ENCODE assay signal across 11 cellular contexts in genomic region chr7:36036590-36036989, GRCh38.
DNase-seq lines count a peak whose midpoint lies in the region; ATAC-seq and TF ChIP-seq lines count a peak whose summit lies in the region.
"Had no signal": no experiment of that assay in that cellular context is flagged by ENCODE, and none has a peak within 500 bp of the region (broad histone marks: within the 10 kb centered on the region; RNA-seq: fewer than 3 reads in every experiment).

No MANE protein-coding gene starts in this region.

- peak overlapping the region; percentile 59 for H3K27ac ChIP-seq in muscle layer of duodenum (ENCODE audit: low read length)
- peak overlapping the region; percentile 51 to 67 for H3K27ac ChIP-seq in uterus

- peak; percentile 37 for DNase-seq in SK-N-DZ (ENCODE audit: low spot score)
- DNase-seq in fibroblast of pulmonary artery (ENCODE audit: low read depth) = peak; percentile 55
- no peak for DNase-seq in uterus
- no peak for DNase-seq in LoVo (ENCODE audit: low spot score)
- no peak for DNase-seq in ureter (ENCODE audit: low spot score)
- DNase-seq: activated CD4-positive, CD25-positive, alpha-beta regulatory T cell; activated naive CD4-positive, alpha-beta T cell treated with anti-CD3 and anti-CD28 coated beads, Interleukin-2, amount 10 ng/mL, durations not matched to agents 7 days and 5 days; effector memory CD4-positive, alpha-beta T cell; NCI-H187 had no signal

- ATAC-seq in HG02571 (IDR thresholded peaks at IDR 0.05; ENCODE audit: unreplicated experiment) = no peak

- H3K4me1 ChIP-seq in muscle layer of duodenum (ENCODE audit: control insufficient read depth in 1 of 2, insufficient read depth in 2 of 2, low read length in 2 of 2) = peaks cover 0 to 18% of the 10 kb centered on the region in 2 donors
- no peaks in the 10 kb centered on the region for H3K4me1 ChIP-seq in uterus

- H3K36me3 ChIP-seq in muscle layer of duodenum (ENCODE audit: control insufficient read depth in 1 of 2, insufficient read depth in 2 of 2, low read length in 2 of 2) (no peaks in the 10 kb centered on the region), uterus (no peaks in the 10 kb centered on the region)

- H3K27me3 ChIP-seq in muscle layer of duodenum (ENCODE audit: low read depth, low read length) = no peaks in the 10 kb centered on the region
- H3K27me3 ChIP-seq in uterus = no peaks in the 10 kb centered on the region

- no peak for TF ChIP-seq CTCF in fibroblast of pulmonary artery (IDR thresholded peaks at IDR 0.05; ENCODE audit: low read length, missing control alignments)
- no peak for TF ChIP-seq CTCF in uterus (IDR thresholded peaks at IDR 0.05)

- H3K4me3 ChIP-seq in fibroblast of pulmonary artery (replicated peaks; ENCODE audit: low read depth, low read length) (no peak overlapping the region), muscle layer of duodenum (ENCODE audit: low read depth in 1 of 2, low read length in 2 of 2) (no peak overlapping the region), uterus (no peak overlapping the region)

- intact Hi-C loops in uterus (cut with DNase I; ENCODE audit: low total_unique reads) = no loop called here

- no peaks in the 10 kb centered on the region for H3K9me3 ChIP-seq in muscle layer of duodenum (ENCODE audit: control insufficient read depth in 1 of 2, low read length in 2 of 2)
- H3K9me3 ChIP-seq in uterus = no peaks in the 10 kb centered on the region

- TF ChIP-seq POLR2A in uterus (IDR thresholded peaks at IDR 0.05) = no peak

Comparison
In these comparisons a context has a peak if more than half of its experiments do, and no peak if none do; other contexts are left out.
1. DNase-seq: peak in SK-N-DZ (single experiment) and fibroblast of pulmonary artery (single experiment); none in uterus (0 of 2), LoVo (single experiment) and ureter (single experiment).